ENCODE assay signal across 22 cellular contexts in the genomic region with DNA sequence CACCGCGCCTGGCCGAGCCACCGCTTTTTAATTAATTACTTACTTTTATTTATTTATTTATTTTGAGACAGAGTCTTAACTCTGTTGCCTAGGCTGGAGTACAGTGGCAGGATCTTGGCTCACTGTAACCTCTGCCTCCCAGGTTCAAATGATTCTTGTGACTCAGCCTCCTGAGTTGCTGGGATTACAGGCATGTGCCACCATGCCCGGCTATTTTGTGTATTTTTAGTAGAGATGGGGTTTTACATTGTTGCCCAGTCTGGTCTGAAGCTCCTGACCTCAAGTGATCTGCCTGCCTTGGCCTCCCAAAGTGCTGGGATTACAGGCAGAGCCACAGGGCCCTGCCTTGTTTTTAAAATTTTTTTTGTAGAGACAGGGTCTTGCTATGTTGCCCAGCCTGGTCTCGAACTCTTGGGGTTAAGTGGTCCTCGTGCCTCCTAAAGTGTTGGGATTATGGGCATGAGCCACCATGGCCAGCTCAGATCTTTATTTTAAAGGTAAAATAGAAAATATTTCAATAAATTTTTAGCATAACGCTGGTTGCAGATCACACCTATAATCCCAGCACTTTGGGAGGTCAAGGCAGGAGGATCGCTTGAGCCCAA. TPM values are rescaled to one million over a fixed set of nuclear protein-coding genes. Genes with fewer than 3 reads are reported as not detected.
DNase-seq lines count a peak whose midpoint lies in the region; ATAC-seq, FAIRE-seq and TF ChIP-seq lines count a peak whose summit lies in the region.
"Had no signal": no experiment of that assay in that cellular context is flagged by ENCODE, and none has a peak within 500 bp of the region (broad histone marks: within the 10 kb centered on the region; RNA-seq: fewer than 3 reads in every experiment).

No MANE protein-coding gene starts in this region.

- no peaks in the 10 kb centered on the region for H3K79me2 ChIP-seq in GM23338 (replicated peaks; ENCODE audit: insufficient read depth)
- no peaks in the 10 kb centered on the region for H3K79me2 ChIP-seq in OCI-LY7 (ENCODE audit: insufficient read depth, low read depth, low read length)

- TF ChIP-seq EP300 in gastroesophageal sphincter (IDR thresholded peaks at IDR 0.05), result no peak

- ATAC-seq in GM23338 (no peak), gastroesophageal sphincter (no peak), pancreas (no peak)
- ATAC-seq: body of pancreas had no signal

- H3K9me2 ChIP-seq in GM23338 (ENCODE audit: insufficient read depth) (no peaks in the 10 kb centered on the region), OCI-LY7 (ENCODE audit: insufficient read depth, low read length) (no peaks in the 10 kb centered on the region)

- peaks cover 24% of the 10 kb centered on the region for H3K36me3 Mint-ChIP-seq in T-helper 2 cell treated with Interferon-gamma antibody and Interleukin-4, amounts not matched to agents 5 μg/mL and 100 μg/mL, for 36 hours (ENCODE audit: low read depth)
- H3K36me3 Mint-ChIP-seq in GM23338 (ENCODE audit: low read depth), result peaks cover 11% of the 10 kb centered on the region
- H3K36me3 Mint-ChIP-seq in activated naive CD8-positive, alpha-beta T cell treated with anti-CD3 and anti-CD28 coated beads for 36 hours, result peaks cover 22% of the 10 kb centered on the region

- H4K20me1 ChIP-seq in GM23338 (replicated peaks; ENCODE audit: insufficient read depth) (no peaks in the 10 kb centered on the region; the same call in 1 of the 2 replicates), OCI-LY7 (ENCODE audit: insufficient read depth, low read length) (no peaks in the 10 kb centered on the region)

- FAIRE-seq in pancreas (lab: Jason Lieb, UNC), result no peak
- FAIRE-seq: H1 had no signal

- CTCF ChIA-PET in OCI-LY7 (lab: Charles Lee; ENCODE audit: unreplicated experiment), result no interaction called here

- H3K4me3 ChIP-seq in GM23338 (no peak overlapping the region), OCI-LY7 (ENCODE audit: low read depth, low read length, poor library complexity, severe bottlenecking) (no peak overlapping the region), gastroesophageal sphincter (no peak overlapping the region), pancreas (no peak overlapping the region)
- H3K4me3 ChIP-seq: body of pancreas, lung, neural progenitor cell had no signal

- H3K4me2 ChIP-seq in GM23338 (no peak overlapping the region), OCI-LY7 (ENCODE audit: low read length) (no peak overlapping the region)
- H3K4me2 ChIP-seq: neural progenitor cell had no signal

- H3K27me3 Mint-ChIP-seq in T-helper 2 cell treated with Interferon-gamma antibody and Interleukin-4, amounts not matched to agents 5 μg/mL and 100 μg/mL, for 36 hours (ENCODE audit: low read depth), result no peaks in the 10 kb centered on the region
- peaks cover 5% of the 10 kb centered on the region for H3K27me3 Mint-ChIP-seq in GM23338 (ENCODE audit: insufficient read depth, low read depth, poor library complexity)
- no peaks in the 10 kb centered on the region for H3K27me3 Mint-ChIP-seq in activated naive CD8-positive, alpha-beta T cell treated with anti-CD3 and anti-CD28 coated beads for 36 hours

- H3K9me3 Mint-ChIP-seq in T-helper 2 cell treated with Interferon-gamma antibody and Interleukin-4, amounts not matched to agents 5 μg/mL and 100 μg/mL, for 36 hours, result no peaks in the 10 kb centered on the region
- H3K9me3 Mint-ChIP-seq in GM23338, result no peaks in the 10 kb centered on the region
- H3K9me3 Mint-ChIP-seq in activated naive CD8-positive, alpha-beta T cell treated with anti-CD3 and anti-CD28 coated beads for 36 hours, result no peaks in the 10 kb centered on the region
- H3K9me3 Mint-ChIP-seq: neural progenitor cell had no signal

- intact Hi-C loops in OCI-LY7 (cut with micrococcal nuclease; ENCODE audit: unreplicated experiment) (no loop called here), pancreas (cut with DNase I) (no loop called here)

- peaks cover 12% of the 10 kb centered on the region; the same call in 1 of the 2 replicates for H3F3A ChIP-seq in GM23338 (replicated peaks; ENCODE audit: low read depth)

- no peak for DNase-seq in T-helper 2 cell treated with Interferon-gamma antibody and Interleukin-4, amounts not matched to agents 5 μg/mL and 100 μg/mL, for 36 hours (ENCODE audit: low spot score)
- DNase-seq in T-helper 2 cell, result no peak
- no peak for DNase-seq in GM23338 (ENCODE audit: low spot score)
- no peak for DNase-seq in activated naive CD8-positive, alpha-beta T cell treated with anti-CD3 and anti-CD28 coated beads for 36 hours
- DNase-seq in myocyte (ENCODE audit: low read depth), result peak; percentile 66
- no peak for DNase-seq in OCI-LY7 (ENCODE audit: low spot score)
- no peak for DNase-seq in pancreas
- DNase-seq: 8988T; activated CD4-positive, alpha-beta T cell treated with anti-CD3 and anti-CD28 coated beads for 48 hours; activated effector memory CD4-positive, alpha-beta T cell treated with Interleukin-2 at 50 U/mL for 16 hours; body of pancreas; erythroblast; NCI-H1092; NCI-H2081 treated with DMSO at 0.1 percent for 48 hours; NCI-H524 treated with DMSO at 0.1 percent for 48 hours; SHP77 treated with DMSO at 0.1 percent for 48 hours; T1000 had no signal

- H3K27ac Mint-ChIP-seq in T-helper 2 cell treated with Interferon-gamma antibody and Interleukin-4, amounts not matched to agents 5 μg/mL and 100 μg/mL, for 36 hours, result peak overlapping the region; percentile 93
- H3K27ac Mint-ChIP-seq in GM23338, result no peak overlapping the region
- peak overlapping the region; percentile 95 for H3K27ac Mint-ChIP-seq in activated naive CD8-positive, alpha-beta T cell treated with anti-CD3 and anti-CD28 coated beads for 36 hours
- H3K27ac Mint-ChIP-seq: neural progenitor cell had no signal

- TF ChIP-seq CTCF in GM23338 (conservative IDR thresholded peaks at IDR 0.05; ENCODE audit: low read depth in 2 of 2) (no peak), OCI-LY7 (conservative IDR thresholded peaks at IDR 0.05; ENCODE audit: low read length) (no peak), gastroesophageal sphincter (IDR thresholded peaks at IDR 0.05) (no peak), pancreas (IDR thresholded peaks at IDR 0.05) (no peak)

- BruUV-seq in OCI-LY7 (replicated peaks; lab: Mats Ljungman, UMichigan), result no TSS peak

- H3K9me3 ChIP-seq in OCI-LY7 (ENCODE audit: low read length), result no peaks in the 10 kb centered on the region
- no peaks in the 10 kb centered on the region for H3K9me3 ChIP-seq in gastroesophageal sphincter
- no peaks in the 10 kb centered on the region for H3K9me3 ChIP-seq in pancreas
- H3K9me3 ChIP-seq: body of pancreas had no signal

- POLR2A ChIA-PET in OCI-LY7 (lab: Charles Lee), result no interaction called here

- H3K4me1 ChIP-seq in GM23338 (ENCODE audit: insufficient read depth) (no peaks in the 10 kb centered on the region), OCI-LY7 (ENCODE audit: insufficient read depth, low read length, poor library complexity, severe bottlenecking) (no peaks in the 10 kb centered on the region), gastroesophageal sphincter (peaks cover 0 to 12% (median 0%) of the 10 kb centered on the region in 3 donors), pancreas (no peaks in the 10 kb centered on the region)
- H3K4me1 ChIP-seq: body of pancreas, neural progenitor cell had no signal

- H3K4me3 Mint-ChIP-seq in T-helper 2 cell treated with Interferon-gamma antibody and Interleukin-4, amounts not matched to agents 5 μg/mL and 100 μg/mL, for 36 hours, result peak overlapping the region; percentile 65
- H3K4me3 Mint-ChIP-seq in GM23338, result no peak overlapping the region
- H3K4me3 Mint-ChIP-seq in activated naive CD8-positive, alpha-beta T cell treated with anti-CD3 and anti-CD28 coated beads for 36 hours, result peak overlapping the region; percentile 77
- H3K4me3 Mint-ChIP-seq: neural progenitor cell had no signal

- H3K27ac ChIP-seq in GM23338 (ENCODE audit: low read depth) (peak overlapping the region; percentile 88; the same call in 1 of the 2 replicates), OCI-LY7 (ENCODE audit: low read depth, low read length, poor library complexity, severe bottlenecking) (no peak overlapping the region), gastroesophageal sphincter (no peak overlapping the region), pancreas (no peak overlapping the region)
- H3K27ac ChIP-seq: body of pancreas, C4-2B, neural progenitor cell had no signal

- no peak for TF ChIP-seq POLR2A in gastroesophageal sphincter (IDR thresholded peaks at IDR 0.05)

- H3K27me3 ChIP-seq in GM23338 (ENCODE audit: insufficient read depth) (no peaks in the 10 kb centered on the region), gastroesophageal sphincter (no peaks in the 10 kb centered on the region), pancreas (no peaks in the 10 kb centered on the region)
- H3K27me3 ChIP-seq: body of pancreas, neural progenitor cell had no signal

- H3K4me1 Mint-ChIP-seq in T-helper 2 cell treated with Interferon-gamma antibody and Interleukin-4, amounts not matched to agents 5 μg/mL and 100 μg/mL, for 36 hours (ENCODE audit: low read depth), result peaks cover 21% of the 10 kb centered on the region
- peaks cover 12% of the 10 kb centered on the region for H3K4me1 Mint-ChIP-seq in GM23338
- H3K4me1 Mint-ChIP-seq in activated naive CD8-positive, alpha-beta T cell treated with anti-CD3 and anti-CD28 coated beads for 36 hours, result peaks cover 36% of the 10 kb centered on the region
- H3K4me1 Mint-ChIP-seq: neural progenitor cell had no signal

- 92 to 100% methylated on average over 2 to 9 of the region's 9 CpGs for WGBS in gastroesophageal sphincter (ENCODE audit: low coverage in 1 of 2), 2 donors
- WGBS in pancreas, 2 donors, result 96% methylated on average over 9 of the region's 9 CpGs

- H3K36me3 ChIP-seq in GM23338 (ENCODE audit: insufficient read depth) (no peaks in the 10 kb centered on the region), OCI-LY7 (ENCODE audit: insufficient read depth, low read length) (no peaks in the 10 kb centered on the region), gastroesophageal sphincter (peaks cover 0 to 96% of the 10 kb centered on the region in 2 donors), pancreas (peaks cover 0 to 18% (median 0%) of the 10 kb centered on the region in 3 donors)
- H3K36me3 ChIP-seq: neural progenitor cell had no signal

- no peak overlapping the region for H2AFZ ChIP-seq in GM23338
- no peak overlapping the region for H2AFZ ChIP-seq in OCI-LY7 (ENCODE audit: low read length)
- H2AFZ ChIP-seq: neural progenitor cell had no signal

RNA-seq across cellular contexts. Expression of a gene that starts 18.3 kb away (rescaled TPM):
- 65.1 and 80.4 TPM in 2 replicates for total RNA-seq in GM23338 (2014; rRNA removed; shearing (Covaris generic))
- polyA plus RNA-seq in GM23338 (2016; fragmentation: Nextera tagmentation; extraction: Ambion mirVana), result 37.1 and 39.0 TPM in 2 replicates
- 10 to 100 TPM; 26.5 to 29.1 TPM for total RNA-seq in activated naive CD8-positive, alpha-beta T cell treated with anti-CD3 and anti-CD28 coated beads for 36 hours
- 81.4 and 102 TPM in 2 replicates for total RNA-seq in myocyte
- polyA plus RNA-seq in myocyte (2012), result 55.8 TPM
- 14.9 and 17.8 TPM in 2 replicates for total RNA-seq in OCI-LY7 (2014; rRNA removed; shearing (Covaris generic))
- total RNA-seq in OCI-LY7 (2022), result 15.9 and 18.9 TPM in 2 replicates
- 10 to 100 TPM; 14.8 to 26.3 (median 21.4) TPM for total RNA-seq in gastroesophageal sphincter
- 10 to 100 TPM in 5 of 6 donors, 1 to 10 TPM in 1; 7.0 to 16.5 (median 12.8) TPM for total RNA-seq in pancreas
- polyA plus RNA-seq in pancreas, result 10 to 100 TPM; 17.3 to 32.3 TPM

RNA-seq across cellular contexts. Expression of a gene that starts 50.4 kb away (rescaled TPM):
- total RNA-seq in GM23338 (2014; rRNA removed; shearing (Covaris generic)), result 54.6 and 71.8 TPM in 2 replicates
- polyA plus RNA-seq in GM23338 (2016; fragmentation: Nextera tagmentation; extraction: Ambion mirVana) (10.5 and 13.1 TPM in 2 replicates), pancreas (10 to 100 TPM; 17.2 to 29.9 TPM)
- 10 to 100 TPM; 63.7 to 64.3 TPM for total RNA-seq in activated naive CD8-positive, alpha-beta T cell treated with anti-CD3 and anti-CD28 coated beads for 36 hours
- total RNA-seq in myocyte (31.9 and 33.6 TPM in 2 replicates), OCI-LY7 (2022) (43.1 and 45.4 TPM in 2 replicates), gastroesophageal sphincter (10 to 100 TPM; 29.2 to 67.0 (median 40.5) TPM), pancreas (10 to 100 TPM; 29.0 to 43.8 (median 33.0) TPM)
- 40.3 TPM for polyA plus RNA-seq in myocyte (2012)
- 14.1 and 14.3 TPM in 2 replicates for total RNA-seq in OCI-LY7 (2014; rRNA removed; shearing (Covaris generic))

RNA-seq across cellular contexts. Expression of a gene that starts 59.0 kb away (rescaled TPM):
- total RNA-seq in GM23338 (2014; rRNA removed; shearing (Covaris generic)), result 19.1 and 24.9 TPM in 2 replicates
- polyA plus RNA-seq in GM23338 (2016; fragmentation: Nextera tagmentation; extraction: Ambion mirVana) (17.9 and 22.5 TPM in 2 replicates), pancreas (10 to 100 TPM; 56.8 to 69.1 TPM)
- total RNA-seq in activated naive CD8-positive, alpha-beta T cell treated with anti-CD3 and anti-CD28 coated beads for 36 hours, result 10 to 100 TPM; 12.1 to 16.1 TPM
- total RNA-seq in myocyte (16.8 and 18.0 TPM in 2 replicates), OCI-LY7 (2022) (21.7 and 25.4 TPM in 2 replicates), gastroesophageal sphincter (10 to 100 TPM; 23.3 to 47.8 (median 27.6) TPM), pancreas (10 to 100 TPM in 5 of 6 donors, 1 to 10 TPM in 1; 8.7 to 20.4 (median 11.7) TPM)
- polyA plus RNA-seq in myocyte (2012), result 19.0 TPM
- total RNA-seq in OCI-LY7 (2014; rRNA removed; shearing (Covaris generic)), result 17.6 and 19.5 TPM in 2 replicates

RNA-seq across cellular contexts. Expression of a gene that starts 59.3 kb away (rescaled TPM):
- total RNA-seq in GM23338 (2014; rRNA removed; shearing (Covaris generic)), result 1.3 TPM in 1 of 2 replicates, not detected in the other
- polyA plus RNA-seq in GM23338 (2016; fragmentation: Nextera tagmentation; extraction: Ambion mirVana) (0.34 TPM in 1 of 2 replicates, not detected in the other), pancreas (1 to 10 TPM in 1 of 2 donors, under 1 TPM in 1; 0.52 to 1.0 TPM)
- under 1 TPM; 0.10 to 0.62 TPM for total RNA-seq in activated naive CD8-positive, alpha-beta T cell treated with anti-CD3 and anti-CD28 coated beads for 36 hours
- total RNA-seq in myocyte (0.91 and 1.1 TPM in 2 replicates), OCI-LY7 (2022) (1.1 TPM in 1 of 2 replicates, not detected in the other), gastroesophageal sphincter (under 1 TPM; 0.54 to 0.89 (median 0.65) TPM), pancreas (1 to 10 TPM in 1 of 6 donors, under 1 TPM in 5; 0.23 to 1.0 (median 0.58) TPM)
- polyA plus RNA-seq in myocyte (2012), result 3.5 TPM
- total RNA-seq in OCI-LY7 (2014; rRNA removed; shearing (Covaris generic)), result 0.36 and 0.38 TPM in 2 replicates
- total RNA-seq: H1 had no signal
